In genomic region chr17:82815354-82815753, GRCh38 we compare ENCODE assay signal across 20 cellular contexts. TPM values are rescaled to one million over a fixed set of nuclear protein-coding genes. Genes with fewer than 3 reads are reported as not detected.
DNase-seq lines count a peak whose midpoint lies in the region; ATAC-seq, FAIRE-seq and TF ChIP-seq lines count a peak whose summit lies in the region.
"Had no signal": no experiment of that assay in that cellular context is flagged by ENCODE, and none has a peak within 500 bp of the region (broad histone marks: within the 10 kb centered on the region; RNA-seq: fewer than 3 reads in every experiment).

No MANE protein-coding gene starts in this region.

- H3K4me1 ChIP-seq in kidney (ENCODE audit: control insufficient read depth in 1 of 2, insufficient read depth in 1 of 2, low read depth in 1 of 2, low read length in 2 of 2) (no peaks in the 10 kb centered on the region), upper lobe of right lung (no peaks in the 10 kb centered on the region), small intestine (ENCODE audit: control insufficient read depth in 2 of 2, insufficient read depth in 1 of 2, low read depth in 1 of 2, low read length in 1 of 2) (no peaks in the 10 kb centered on the region)

- ATAC-seq in activated CD4-positive, alpha-beta T cell treated with anti-CD3 and anti-CD28 coated beads for 36 hours: no peak
- ATAC-seq in upper lobe of right lung: peak; percentile 10
- ATAC-seq in HG02571 (IDR thresholded peaks at IDR 0.05; ENCODE audit: unreplicated experiment): no peak
- ATAC-seq: SK-N-SH treated with all-trans-retinoic acid at 6 μM for 48 hours had no signal

- H3K4me1 Mint-ChIP-seq in activated CD4-positive, alpha-beta T cell treated with anti-CD3 and anti-CD28 coated beads, Interleukin-2, amount 10 ng/mL, durations not matched to agents 7 days and 5 days: peaks cover 24% of the 10 kb centered on the region
- peaks cover 2% of the 10 kb centered on the region for H3K4me1 Mint-ChIP-seq in activated CD4-positive, alpha-beta T cell treated with anti-CD3 and anti-CD28 coated beads for 36 hours
- H3K4me1 Mint-ChIP-seq in MCF 10A (ENCODE audit: insufficient read depth, unreplicated experiment): no peaks in the 10 kb centered on the region

- H3K9ac ChIP-seq in kidney (ENCODE audit: low read length in 2 of 2): no peak overlapping the region

- H3K27me3 ChIP-seq in upper lobe of right lung (no peaks in the 10 kb centered on the region), small intestine (ENCODE audit: control insufficient read depth in 2 of 2, insufficient read depth in 2 of 2, low read length in 2 of 2) (no peaks in the 10 kb centered on the region)

- H3K4me3 Mint-ChIP-seq in activated CD4-positive, alpha-beta T cell treated with anti-CD3 and anti-CD28 coated beads, Interleukin-2, amount 10 ng/mL, durations not matched to agents 7 days and 5 days: no peak overlapping the region
- no peak overlapping the region for H3K4me3 Mint-ChIP-seq in activated CD4-positive, alpha-beta T cell treated with anti-CD3 and anti-CD28 coated beads for 36 hours
- no peak overlapping the region for H3K4me3 Mint-ChIP-seq in MCF 10A (ENCODE audit: unreplicated experiment)
- H3K4me3 Mint-ChIP-seq: CD4-positive, CD25-positive, alpha-beta regulatory T cell had no signal

- no peak for FAIRE-seq in kidney (lab: Jason Lieb, UNC)
- no peak for FAIRE-seq in small intestine (lab: Jason Lieb, UNC)
- FAIRE-seq: G401.6, HTR-8/SVneo had no signal

- TF ChIP-seq CTCF in RWPE1 (conservative IDR thresholded peaks at IDR 0.05; ENCODE audit: low read depth) (no peak), kidney (IDR thresholded peaks at IDR 0.05; ENCODE audit: borderline replicate concordance, extremely low read depth, insufficient read depth) (no peak), upper lobe of right lung (IDR thresholded peaks at IDR 0.05) (no peak), MCF 10A (IDR thresholded peaks at IDR 0.05; ENCODE audit: unreplicated experiment) (no peak)

- H3K27ac ChIP-seq in RWPE1 (peak overlapping the region; percentile 25; the same call in 1 of the 2 replicates), kidney (ENCODE audit: low read depth in 2 of 2, low read length in 2 of 2) (no peak overlapping the region), upper lobe of right lung (no peak overlapping the region), small intestine (ENCODE audit: low read depth in 1 of 2, low read length in 1 of 2) (no peak overlapping the region)

- intact Hi-C loops in activated CD4-positive, alpha-beta T cell treated with anti-CD3 and anti-CD28 coated beads for 36 hours (cut with DNase I, micrococcal nuclease): no loop called here
- intact Hi-C loops in kidney (cut with DNase I): no loop called here
- intact Hi-C loops in upper lobe of right lung (cut with DNase I): no loop called here
- intact Hi-C loops in MCF 10A (cut with micrococcal nuclease): no loop called here

- H3K36me3 Mint-ChIP-seq in activated CD4-positive, alpha-beta T cell treated with anti-CD3 and anti-CD28 coated beads, Interleukin-2, amount 10 ng/mL, durations not matched to agents 7 days and 5 days (ENCODE audit: low read depth): peaks cover 51% of the 10 kb centered on the region
- H3K36me3 Mint-ChIP-seq in activated CD4-positive, alpha-beta T cell treated with anti-CD3 and anti-CD28 coated beads for 36 hours (ENCODE audit: low read depth): peaks cover 68% of the 10 kb centered on the region
- H3K36me3 Mint-ChIP-seq in MCF 10A (ENCODE audit: insufficient read depth, unreplicated experiment): peaks cover 38% of the 10 kb centered on the region

- H3K36me3 ChIP-seq in kidney (ENCODE audit: control insufficient read depth in 1 of 2, insufficient read depth in 2 of 2, low read length in 2 of 2): peaks cover 2 to 13% of the 10 kb centered on the region in 2 donors
- peaks cover 6% of the 10 kb centered on the region for H3K36me3 ChIP-seq in upper lobe of right lung
- peaks cover 0 to 2% of the 10 kb centered on the region in 2 donors for H3K36me3 ChIP-seq in small intestine (ENCODE audit: control insufficient read depth in 2 of 2, insufficient read depth in 2 of 2, low read length in 2 of 2)

- no peak for DNase-seq in activated CD4-positive, alpha-beta T cell treated with anti-CD3 and anti-CD28 coated beads, Interleukin-2, amount 10 ng/mL, durations not matched to agents 7 days and 5 days
- DNase-seq in activated CD4-positive, alpha-beta T cell treated with anti-CD3 and anti-CD28 coated beads for 36 hours: no peak
- DNase-seq in RWPE1 (ENCODE audit: low spot score): no peak
- DNase-seq in kidney: peak; percentile 48
- DNase-seq in upper lobe of right lung: no peak
- DNase-seq in MCF 10A (ENCODE audit: unreplicated experiment): no peak
- DNase-seq in small intestine: no peak
- DNase-seq: DMS79, HCEC 1CT, NCI-H1048, NCI-H146, NCI-H345, NCI-H526 treated with DMSO at 0.1 percent for 48 hours had no signal

- no peak overlapping the region for H3K4me3 ChIP-seq in kidney (ENCODE audit: low read length in 2 of 2)
- H3K4me3 ChIP-seq in upper lobe of right lung: no peak overlapping the region
- no peak overlapping the region for H3K4me3 ChIP-seq in small intestine (ENCODE audit: low read depth in 1 of 2, low read length in 2 of 2)

- WGBS in small intestine, 3 donors: 88 to 94% (median 92%) methylated on average over 5 of the region's 5 CpGs

- H3K9me3 Mint-ChIP-seq in activated CD4-positive, alpha-beta T cell treated with anti-CD3 and anti-CD28 coated beads, Interleukin-2, amount 10 ng/mL, durations not matched to agents 7 days and 5 days: peaks cover 3% of the 10 kb centered on the region
- H3K9me3 Mint-ChIP-seq in activated CD4-positive, alpha-beta T cell treated with anti-CD3 and anti-CD28 coated beads for 36 hours (ENCODE audit: low read depth): peaks cover 3% of the 10 kb centered on the region
- peaks cover 3% of the 10 kb centered on the region for H3K9me3 Mint-ChIP-seq in MCF 10A (ENCODE audit: unreplicated experiment)

- POLR2A ChIA-PET in activated CD4-positive, alpha-beta T cell treated with anti-CD3 and anti-CD28 coated beads, Interleukin-2, amount 10 ng/mL, durations not matched to agents 7 days and 5 days (lab: Charles Lee): no interaction called here
- POLR2A ChIA-PET in activated CD4-positive, alpha-beta T cell treated with anti-CD3 and anti-CD28 coated beads for 36 hours (lab: Charles Lee): no interaction called here
- POLR2A ChIA-PET in RWPE1 (lab: Yijun Ruan, JAX; ENCODE audit: low non-redundant PET) (no interaction called here), MCF 10A (lab: Yijun Ruan, JAX) (interaction anchor here (1.0 kb wide), 1 partner anchor 59 kb away, joined by 3 read pairs; no protein-coding TSS in a partner anchor)

- no TSS peak for BruUV-seq in MCF 10A (replicated peaks; lab: Mats Ljungman, UMichigan)

- CTCF ChIA-PET in activated CD4-positive, alpha-beta T cell treated with anti-CD3 and anti-CD28 coated beads, Interleukin-2, amount 10 ng/mL, durations not matched to agents 7 days and 5 days (lab: Charles Lee): interaction anchor here (0.6 to 1.2 kb wide), 2 partner anchors 29 to 327 kb away, joined by 3 read pairs; no protein-coding TSS in a partner anchor
- CTCF ChIA-PET in activated CD4-positive, alpha-beta T cell treated with anti-CD3 and anti-CD28 coated beads for 36 hours (lab: Charles Lee): no interaction called here
- CTCF ChIA-PET in RWPE1 (lab: Yijun Ruan, JAX) (interaction anchor here (0.6 kb wide), 1 partner anchor 104 kb away, joined by 3 read pairs; no protein-coding TSS in a partner anchor), MCF 10A (lab: Yijun Ruan, JAX) (no interaction called here)

- H3K27me3 Mint-ChIP-seq in activated CD4-positive, alpha-beta T cell treated with anti-CD3 and anti-CD28 coated beads, Interleukin-2, amount 10 ng/mL, durations not matched to agents 7 days and 5 days: no peaks in the 10 kb centered on the region
- H3K27me3 Mint-ChIP-seq in activated CD4-positive, alpha-beta T cell treated with anti-CD3 and anti-CD28 coated beads for 36 hours: no peaks in the 10 kb centered on the region
- H3K27me3 Mint-ChIP-seq in MCF 10A (ENCODE audit: insufficient read depth, unreplicated experiment): no peaks in the 10 kb centered on the region
- H3K27me3 Mint-ChIP-seq: CD4-positive, CD25-positive, alpha-beta regulatory T cell had no signal

- peak overlapping the region; percentile 81 for H3K27ac Mint-ChIP-seq in activated CD4-positive, alpha-beta T cell treated with anti-CD3 and anti-CD28 coated beads, Interleukin-2, amount 10 ng/mL, durations not matched to agents 7 days and 5 days
- H3K27ac Mint-ChIP-seq in activated CD4-positive, alpha-beta T cell treated with anti-CD3 and anti-CD28 coated beads for 36 hours: no peak overlapping the region
- H3K27ac Mint-ChIP-seq in MCF 10A (ENCODE audit: low read depth, unreplicated experiment): no peak overlapping the region
- H3K27ac Mint-ChIP-seq: CD4-positive, CD25-positive, alpha-beta regulatory T cell had no signal

- peaks cover 0 to 4% of the 10 kb centered on the region in 2 donors for H3K9me3 ChIP-seq in kidney (ENCODE audit: control insufficient read depth in 1 of 2, low read length in 2 of 2)
- H3K9me3 ChIP-seq in upper lobe of right lung: no peaks in the 10 kb centered on the region
- no peaks in the 10 kb centered on the region for H3K9me3 ChIP-seq in small intestine (ENCODE audit: control insufficient read depth, low read depth)

RNA-seq across cellular contexts. Expression of gene ZNF750, which starts 24.5 kb away (rescaled TPM):
- not detected for total RNA-seq in activated CD4-positive, alpha-beta T cell treated with anti-CD3 and anti-CD28 coated beads, Interleukin-2, amount 10 ng/mL, durations not matched to agents 7 days and 5 days
- not detected for total RNA-seq in activated CD4-positive, alpha-beta T cell treated with anti-CD3 and anti-CD28 coated beads for 36 hours
- total RNA-seq in kidney (0.25 TPM), upper lobe of right lung (5.6 TPM), MCF 10A (2022) (0.14 TPM in 1 of 2 replicates, not detected in the other)
- polyA plus RNA-seq in kidney (ENCODE audit: insufficient read depth, low read depth, low replicate concordance) (0.30 TPM), small intestine (under 1 TPM in 2 of 3 donors, not detected in 1; 0.04 to 0.27 TPM)
- total RNA-seq: A172; CD4-positive, CD25-positive, alpha-beta regulatory T cell; OCI-LY7 had no signal

Comparison
In these comparisons a context has a peak if more than half of its experiments do, and no peak if none do; other contexts are left out.
1. CTCF ChIA-PET loops: an anchor here in activated CD4-positive, alpha-beta T cell treated with anti-CD3 and anti-CD28 coated beads, Interleukin-2, amount 10 ng/mL, durations not matched to agents 7 days and 5 days (0.6 to 1.2 kb wide) and RWPE1 (0.6 kb wide); none called in activated CD4-positive, alpha-beta T cell treated with anti-CD3 and anti-CD28 coated beads for 36 hours and MCF 10A.